ENCODE assay signal across 8 cellular contexts in genomic region chr10:97210576-97210975, GRCh38. TPM values are rescaled to one million over a fixed set of nuclear protein-coding genes. Genes with fewer than 3 reads are reported as not detected.
DNase-seq lines count a peak whose midpoint lies in the region; ATAC-seq and FAIRE-seq lines count a peak whose summit lies in the region.

No MANE protein-coding gene starts in this region.

- H3K9me3 Mint-ChIP-seq in activated naive CD8-positive, alpha-beta T cell treated with anti-CD3 and anti-CD28 coated beads, Interleukin-2, amount 10 ng/mL, durations not matched to agents 7 days and 5 days: no peaks in the 10 kb centered on the region

- H3K4me3 Mint-ChIP-seq in activated naive CD8-positive, alpha-beta T cell treated with anti-CD3 and anti-CD28 coated beads, Interleukin-2, amount 10 ng/mL, durations not matched to agents 7 days and 5 days: no peak overlapping the region

- peak; percentile 45 for ATAC-seq in activated naive CD8-positive, alpha-beta T cell treated with anti-CD3 and anti-CD28 coated beads, Interleukin-2, amount 10 ng/mL, durations not matched to agents 7 days and 5 days (ENCODE audit: low read depth)
- ATAC-seq in left cardiac atrium (peak in 1 of 2 donors; percentile 77), HG02970 (IDR thresholded peaks at IDR 0.05; ENCODE audit: low FRiP score, unreplicated experiment) (no peak), GM21619 (IDR thresholded peaks at IDR 0.05; ENCODE audit: unreplicated experiment) (no peak)

- POLR2A ChIA-PET in activated naive CD8-positive, alpha-beta T cell treated with anti-CD3 and anti-CD28 coated beads, Interleukin-2, amount 10 ng/mL, durations not matched to agents 7 days and 5 days (lab: Charles Lee): no interaction called here

- DNase-seq in LoVo (ENCODE audit: low spot score) (peak; percentile 64), SW480 (ENCODE audit: low spot score) (peak; percentile 56), left cardiac atrium (peak; percentile 64), retina (peak; percentile 89)
- peak; percentile 64 for DNase-seq in activated naive CD8-positive, alpha-beta T cell treated with anti-CD3 and anti-CD28 coated beads, Interleukin-2, amount 10 ng/mL, durations not matched to agents 7 days and 5 days

- H3K4me1 Mint-ChIP-seq in activated naive CD8-positive, alpha-beta T cell treated with anti-CD3 and anti-CD28 coated beads, Interleukin-2, amount 10 ng/mL, durations not matched to agents 7 days and 5 days: no peaks in the 10 kb centered on the region

- intact Hi-C loops in left cardiac atrium (cut with DNase I): loop anchor here in 1 of 2 donors (1.0 kb wide), 1 partner anchor 137 kb away; no protein-coding TSS in a partner anchor

- no peaks in the 10 kb centered on the region for H3K36me3 Mint-ChIP-seq in activated naive CD8-positive, alpha-beta T cell treated with anti-CD3 and anti-CD28 coated beads, Interleukin-2, amount 10 ng/mL, durations not matched to agents 7 days and 5 days

- FAIRE-seq in G401.6 (lab: Jason Lieb, UNC): peak; percentile 54

- peaks cover 2% of the 10 kb centered on the region for H3K27me3 Mint-ChIP-seq in activated naive CD8-positive, alpha-beta T cell treated with anti-CD3 and anti-CD28 coated beads, Interleukin-2, amount 10 ng/mL, durations not matched to agents 7 days and 5 days

- H3K27ac Mint-ChIP-seq in activated naive CD8-positive, alpha-beta T cell treated with anti-CD3 and anti-CD28 coated beads, Interleukin-2, amount 10 ng/mL, durations not matched to agents 7 days and 5 days: no peak overlapping the region

RNA-seq across cellular contexts. Expression of gene SLIT1, which starts 24.8 kb away (rescaled TPM):
- total RNA-seq in activated naive CD8-positive, alpha-beta T cell treated with anti-CD3 and anti-CD28 coated beads, Interleukin-2, amount 10 ng/mL, durations not matched to agents 7 days and 5 days: under 1 TPM; 0.37 to 0.44 TPM
- total RNA-seq in left cardiac atrium: under 1 TPM; 0.24 to 0.31 TPM
